ENCODE assay signal across 8 cellular contexts in the genomic region with DNA sequence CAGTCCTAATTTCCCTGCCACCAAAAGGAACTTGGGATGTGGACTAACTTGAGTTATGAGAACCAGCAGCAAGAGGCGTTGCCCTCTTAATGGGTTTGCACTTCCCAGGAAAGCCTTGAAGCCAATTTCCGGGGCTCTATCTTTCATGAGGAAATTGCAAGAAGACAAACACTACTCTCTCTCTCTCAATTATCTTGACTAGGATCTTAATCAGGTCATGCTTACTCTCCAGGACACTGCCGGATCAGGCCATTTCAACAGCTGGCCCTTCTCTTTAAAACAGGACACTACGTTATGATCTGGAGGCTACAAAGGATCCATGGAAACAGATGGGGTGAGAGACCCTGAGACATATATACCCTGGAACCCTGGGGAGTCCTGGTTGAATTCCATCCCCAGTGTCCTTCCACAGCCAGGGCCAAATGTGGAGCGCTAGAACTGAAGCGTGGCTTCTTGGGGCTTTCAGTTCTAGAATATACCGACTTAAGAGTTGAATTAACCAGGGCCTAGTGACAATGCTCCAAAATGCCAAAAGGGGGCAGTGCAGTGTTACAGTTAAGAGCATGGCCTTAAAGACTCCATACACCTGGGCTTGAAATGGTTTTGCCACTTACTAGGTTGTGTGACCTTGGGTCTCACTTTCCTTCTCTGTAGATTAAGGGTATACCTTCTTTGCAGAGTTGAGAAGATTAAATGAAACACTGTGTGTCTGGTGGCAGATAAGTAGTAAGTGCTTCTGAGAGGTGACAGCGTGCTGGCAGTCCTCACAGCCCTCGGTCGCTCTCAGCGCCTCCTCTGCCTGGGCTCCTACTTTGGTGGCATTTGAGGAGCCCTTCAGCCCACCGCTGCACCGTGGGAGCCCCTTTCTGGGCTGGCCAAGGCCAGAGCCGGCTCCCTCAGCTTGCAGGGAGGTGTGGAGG. TPM values are rescaled to one million over a fixed set of nuclear protein-coding genes. Genes with fewer than 3 reads are reported as not detected.
DNase-seq lines count a peak whose midpoint lies in the region; ATAC-seq and TF ChIP-seq lines count a peak whose summit lies in the region.

No MANE protein-coding gene starts in this region.

- CTCF ChIA-PET in activated CD8-positive, alpha-beta memory T cell treated with anti-CD3 and anti-CD28 coated beads, Interleukin-2, amount 10 ng/mL, durations not matched to agents 7 days and 5 days (lab: Charles Lee) = interaction anchor here (0.8 to 2.3 kb wide), 8 partner anchors 13 to 154 kb away, joined by 3 to 13 read pairs (median 4); no protein-coding TSS in a partner anchor
- CTCF ChIA-PET in naive thymus-derived CD4-positive, alpha-beta T cell (lab: Charles Lee) = interaction anchor here (1.1 to 2.3 kb wide), 5 partner anchors 25 to 197 kb away, joined by 3 to 15 read pairs (median 3); no protein-coding TSS in a partner anchor

- 48 to 66% methylated on average over 11 to 14 of the region's 14 CpGs for WGBS in testis, 2 donors

- peaks cover 0 to 4% (median 0%) of the 10 kb centered on the region in 3 experiments for H3K36me3 ChIP-seq in naive thymus-derived CD4-positive, alpha-beta T cell (ENCODE audit: control insufficient read depth in 2 of 3, insufficient read depth in 3 of 3, low read length in 3 of 3)
- no peaks in the 10 kb centered on the region for H3K36me3 ChIP-seq in testis (ENCODE audit: low read depth, missing control alignments)

- no peaks in the 10 kb centered on the region for H3K36me3 Mint-ChIP-seq in activated CD8-positive, alpha-beta memory T cell treated with anti-CD3 and anti-CD28 coated beads, Interleukin-2, amount 10 ng/mL, durations not matched to agents 7 days and 5 days
- H3K36me3 Mint-ChIP-seq in naive thymus-derived CD4-positive, alpha-beta T cell = peaks cover 0 to 17% (median 7%) of the 10 kb centered on the region in 5 donors

- peak; percentile 80 for DNase-seq in DMS53 (lab: John Stamatoyannopoulos, UW)
- DNase-seq in NCI-H774 (lab: John Stamatoyannopoulos, UW) = peak; percentile 22
- peak; percentile 78 for DNase-seq in activated CD8-positive, alpha-beta memory T cell treated with anti-CD3 and anti-CD28 coated beads, Interleukin-2, amount 10 ng/mL, durations not matched to agents 7 days and 5 days
- peak; percentile 80 to 90 for DNase-seq in erythroblast (lab: John Stamatoyannopoulos, UW)
- peak in 8 of 9 donors; percentile 49 to 74 (median 65) for DNase-seq in naive thymus-derived CD4-positive, alpha-beta T cell
- DNase-seq in testis = peak; percentile 76

- TF ChIP-seq CTCF in testis (IDR thresholded peaks at IDR 0.05) = peak; percentile 35 to 60 (median 59)

- no peak overlapping the region for H3K4me3 Mint-ChIP-seq in activated CD8-positive, alpha-beta memory T cell treated with anti-CD3 and anti-CD28 coated beads, Interleukin-2, amount 10 ng/mL, durations not matched to agents 7 days and 5 days
- no peak overlapping the region for H3K4me3 Mint-ChIP-seq in naive thymus-derived CD4-positive, alpha-beta T cell

- intact Hi-C loops in naive thymus-derived CD4-positive, alpha-beta T cell (cut with micrococcal nuclease) = loop anchor here (1.0 kb wide), 6 partner anchors 21 to 197 kb away; a partner anchor contains a TSS
- intact Hi-C loops in testis (cut with DNase I; ENCODE audit: low total_unique reads) = no loop called here

- H3K9me3 ChIP-seq in naive thymus-derived CD4-positive, alpha-beta T cell (ENCODE audit: control insufficient read depth in 2 of 3, low read length in 3 of 3) = no peaks in the 10 kb centered on the region
- H3K9me3 ChIP-seq in testis = no peaks in the 10 kb centered on the region

- POLR2A ChIA-PET in naive thymus-derived CD4-positive, alpha-beta T cell (lab: Charles Lee) = no interaction called here

- no peak for TF ChIP-seq POLR2A in erythroblast (IDR thresholded peaks at IDR 0.05; ENCODE audit: low read length)
- TF ChIP-seq POLR2A in testis (IDR thresholded peaks at IDR 0.05) = no peak

- H3K4me1 ChIP-seq in naive thymus-derived CD4-positive, alpha-beta T cell (ENCODE audit: control insufficient read depth in 2 of 2, insufficient read depth in 2 of 2, low read length in 2 of 2) = peaks cover 0 to 6% of the 10 kb centered on the region in 2 donors
- no peaks in the 10 kb centered on the region for H3K4me1 ChIP-seq in testis

- H3K9me3 Mint-ChIP-seq in activated CD8-positive, alpha-beta memory T cell treated with anti-CD3 and anti-CD28 coated beads, Interleukin-2, amount 10 ng/mL, durations not matched to agents 7 days and 5 days (ENCODE audit: low read depth) = no peaks in the 10 kb centered on the region
- no peaks in the 10 kb centered on the region for H3K9me3 Mint-ChIP-seq in naive thymus-derived CD4-positive, alpha-beta T cell

- H3K27me3 Mint-ChIP-seq in activated CD8-positive, alpha-beta memory T cell treated with anti-CD3 and anti-CD28 coated beads, Interleukin-2, amount 10 ng/mL, durations not matched to agents 7 days and 5 days = no peaks in the 10 kb centered on the region
- no peaks in the 10 kb centered on the region for H3K27me3 Mint-ChIP-seq in naive thymus-derived CD4-positive, alpha-beta T cell

- ATAC-seq in HG03280 (IDR thresholded peaks at IDR 0.05; ENCODE audit: unreplicated experiment) (peak; percentile 50), HG02642 (IDR thresholded peaks at IDR 0.05; ENCODE audit: poor library complexity, unreplicated experiment) (no peak)
- ATAC-seq in activated CD8-positive, alpha-beta memory T cell treated with anti-CD3 and anti-CD28 coated beads, Interleukin-2, amount 10 ng/mL, durations not matched to agents 7 days and 5 days = peak; percentile 92
- ATAC-seq in naive thymus-derived CD4-positive, alpha-beta T cell = peak; percentile 92

- H3K27me3 ChIP-seq in naive thymus-derived CD4-positive, alpha-beta T cell (ENCODE audit: control insufficient read depth in 2 of 2, insufficient read depth in 2 of 2, low read length in 2 of 2) = no peaks in the 10 kb centered on the region
- H3K27me3 ChIP-seq in testis = no peaks in the 10 kb centered on the region

- H3K27ac Mint-ChIP-seq in activated CD8-positive, alpha-beta memory T cell treated with anti-CD3 and anti-CD28 coated beads, Interleukin-2, amount 10 ng/mL, durations not matched to agents 7 days and 5 days = no peak overlapping the region
- no peak overlapping the region for H3K27ac Mint-ChIP-seq in naive thymus-derived CD4-positive, alpha-beta T cell

- H3K4me1 Mint-ChIP-seq in activated CD8-positive, alpha-beta memory T cell treated with anti-CD3 and anti-CD28 coated beads, Interleukin-2, amount 10 ng/mL, durations not matched to agents 7 days and 5 days = peaks cover 7% of the 10 kb centered on the region
- peaks cover 6 to 26% (median 17%) of the 10 kb centered on the region in 7 donors for H3K4me1 Mint-ChIP-seq in naive thymus-derived CD4-positive, alpha-beta T cell

- H3K27ac ChIP-seq in naive thymus-derived CD4-positive, alpha-beta T cell (ENCODE audit: low read depth, low read length) = no peak overlapping the region
- no peak overlapping the region for H3K27ac ChIP-seq in testis

- no peak overlapping the region for H3K4me3 ChIP-seq in naive thymus-derived CD4-positive, alpha-beta T cell (ENCODE audit: low read length)
- peak overlapping the region in 1 of 2 donors; percentile 41 for H3K4me3 ChIP-seq in testis

RNA-seq across cellular contexts. Expression of a gene that starts 21.1 kb away (rescaled TPM):
- 10 to 100 TPM in 1 of 2 experiments, 1 to 10 TPM in 1; 7.9 to 13.8 TPM for total RNA-seq in activated CD8-positive, alpha-beta memory T cell treated with anti-CD3 and anti-CD28 coated beads, Interleukin-2, amount 10 ng/mL, durations not matched to agents 7 days and 5 days
- 10 to 100 TPM; 12.3 to 14.6 (median 13.4) TPM for total RNA-seq in naive thymus-derived CD4-positive, alpha-beta T cell
- polyA plus RNA-seq in naive thymus-derived CD4-positive, alpha-beta T cell = 1 to 10 TPM in 1 of 2 donors, under 1 TPM in 1; 0.67 to 1.3 TPM
- 10 to 100 TPM; 12.6 to 17.9 TPM for total RNA-seq in testis
- 12.2 TPM for polyA plus RNA-seq in testis (ENCODE audit: insufficient read depth, low read depth, low replicate concordance)

RNA-seq across cellular contexts. Expression of a gene that starts 21.3 kb away (rescaled TPM):
- total RNA-seq in activated CD8-positive, alpha-beta memory T cell treated with anti-CD3 and anti-CD28 coated beads, Interleukin-2, amount 10 ng/mL, durations not matched to agents 7 days and 5 days = not detected
- not detected for total RNA-seq in naive thymus-derived CD4-positive, alpha-beta T cell
- polyA plus RNA-seq in naive thymus-derived CD4-positive, alpha-beta T cell = not detected
- total RNA-seq in testis = 10 to 100 TPM; 22.7 to 36.7 TPM
- 109 TPM for polyA plus RNA-seq in testis (ENCODE audit: insufficient read depth, low read depth, low replicate concordance)

Comparison
In these comparisons a context has a peak if more than half of its experiments do, and no peak if none do; other contexts are left out.
1. DNase-seq: peak in every context shown above with its lines; median percentile 85 in erythroblast; 80 in DMS53; 78 in activated CD8-positive, alpha-beta memory T cell treated with anti-CD3 and anti-CD28 coated beads, Interleukin-2, amount 10 ng/mL, durations not matched to agents 7 days and 5 days; 76 in testis; 65 in naive thymus-derived CD4-positive, alpha-beta T cell; 22 in NCI-H774.
2. RNA of a gene that starts 21.3 kb away (total RNA-seq): 22.7 to 36.7 TPM in testis; not detected in activated CD8-positive, alpha-beta memory T cell treated with anti-CD3 and anti-CD28 coated beads, Interleukin-2, amount 10 ng/mL, durations not matched to agents 7 days and 5 days and not detected in naive thymus-derived CD4-positive, alpha-beta T cell; every median in the first group is over 10 times any median in the second.